9 cellular contexts compared by ENCODE assay signal in the genomic region with DNA sequence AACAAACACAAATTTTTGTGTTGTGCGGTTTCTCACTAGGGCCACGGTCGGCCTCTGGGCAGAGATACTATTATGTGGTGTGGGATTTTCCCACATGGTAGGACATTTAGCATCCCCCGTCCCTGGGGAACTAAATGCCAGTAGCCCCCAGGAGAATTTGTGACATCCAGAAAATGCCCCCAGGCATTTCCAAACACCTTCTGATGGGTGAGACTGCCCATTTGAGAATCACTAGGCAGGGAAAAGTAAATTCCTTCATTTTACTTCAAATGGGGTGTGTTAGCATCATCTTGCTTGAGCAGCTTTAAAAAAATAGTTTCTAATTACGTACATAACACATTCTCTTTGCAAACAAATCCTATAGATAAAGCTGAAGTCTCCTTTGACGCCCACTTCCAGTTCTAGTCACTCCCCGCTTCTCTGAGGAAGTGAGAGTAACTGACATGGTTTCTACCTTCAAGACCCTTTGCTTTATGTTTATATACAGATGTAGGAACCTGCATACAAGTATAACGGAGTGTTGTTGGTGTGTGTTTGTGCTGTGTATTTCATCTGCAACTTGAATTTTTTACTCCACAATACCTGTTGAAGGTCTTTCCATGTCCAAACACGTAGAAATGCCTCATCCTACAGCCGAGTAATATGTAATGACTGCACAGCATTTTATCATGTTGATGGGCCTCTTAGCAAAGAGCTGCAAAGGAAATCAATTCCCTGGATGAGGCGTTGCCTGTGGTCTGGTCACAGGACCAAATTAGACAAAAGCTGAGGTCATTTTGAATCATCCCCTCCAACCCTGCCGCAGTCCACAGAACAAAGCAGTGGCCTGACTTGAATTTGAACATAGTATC. TPM values are rescaled to one million over a fixed set of nuclear protein-coding genes. Genes with fewer than 3 reads are reported as not detected.
A peak's percentile ranks its signal among the peaks of the same experiment; 100 is the strongest.
DNase-seq lines count a peak whose midpoint lies in the region; ATAC-seq, FAIRE-seq and TF ChIP-seq lines count a peak whose summit lies in the region.
"Had no signal": no experiment of that assay in that cellular context is flagged by ENCODE, and none has a peak within 500 bp of the region (broad histone marks: within the 10 kb centered on the region; RNA-seq: fewer than 3 reads in every experiment).

No MANE protein-coding gene starts in this region.

- intact Hi-C loops in left colon (cut with DNase I, micrococcal nuclease) = no loop called here

- H3K4me1 Mint-ChIP-seq in activated T-cell treated with anti-CD3 and anti-CD28 coated beads, Interleukin-2, amount 50 U/mL, for 72 hours (ENCODE audit: low read depth) = no peaks in the 10 kb centered on the region

- peak in 1 of 2 experiments; percentile 54; a peak in 1 of 5 replicates for TF ChIP-seq EP300 in A549 (IDR thresholded peaks at IDR 0.05)

- DNase-seq in A549 (ENCODE audit: low read depth in 1 of 2, low spot score in 1 of 2) (peak in 1 of 2 experiments; percentile 65), SJSA1 (ENCODE audit: low read depth in 1 of 2, low spot score in 2 of 2) (peak; percentile 68 to 76), medulla oblongata (ENCODE audit: extremely low spot score) (peak; percentile 18), iPS-NIHi7 (ENCODE audit: extremely low spot score) (no peak), left colon (no peak)
- DNase-seq in activated T-cell treated with anti-CD3 and anti-CD28 coated beads, Interleukin-2, amount 50 U/mL, for 72 hours = no peak
- DNase-seq: CD4-positive, CD25-positive, alpha-beta regulatory T cell had no signal

- no peak for TF ChIP-seq CTCF in A549 (IDR thresholded peaks at IDR 0.05)

- no peak for TF ChIP-seq POLR2A in A549 (IDR thresholded peaks at IDR 0.05; ENCODE audit: low read length)

- H3K4me3 Mint-ChIP-seq in activated T-cell treated with anti-CD3 and anti-CD28 coated beads, Interleukin-2, amount 50 U/mL, for 72 hours = no peak overlapping the region
- H3K4me3 Mint-ChIP-seq: CD4-positive, CD25-positive, alpha-beta regulatory T cell had no signal

- H3K4me1 ChIP-seq in A549 (peaks cover 50% of the 10 kb centered on the region), SJSA1 (replicated peaks) (peaks cover 56% of the 10 kb centered on the region)

- no peak for FAIRE-seq in A549 (lab: Jason Lieb, UNC)

- no peaks in the 10 kb centered on the region for H3K36me3 ChIP-seq in SJSA1

- no peaks in the 10 kb centered on the region for H3K27me3 ChIP-seq in SJSA1 (replicated peaks)

- H3K4me3 ChIP-seq in A549 (no peak overlapping the region), SJSA1 (no peak overlapping the region)

- H3K9me3 Mint-ChIP-seq in activated T-cell treated with anti-CD3 and anti-CD28 coated beads, Interleukin-2, amount 50 U/mL, for 72 hours = peaks cover 0 to 2% of the 10 kb centered on the region in 2 donors

- 67% methylated on average over 12 of the region's 12 CpGs for WGBS in A549 (ENCODE audit: missing lambda C conversion rate)

- H3K27ac ChIP-seq in A549 (peak overlapping the region; percentile 91 to 94), SJSA1 (peak overlapping the region; percentile 49)

- peak overlapping the region; percentile 26 for H3K4me2 ChIP-seq in A549

- H3K36me3 Mint-ChIP-seq in activated T-cell treated with anti-CD3 and anti-CD28 coated beads, Interleukin-2, amount 50 U/mL, for 72 hours (ENCODE audit: insufficient read depth in 2 of 2) = no peaks in the 10 kb centered on the region
- H3K36me3 Mint-ChIP-seq: CD4-positive, CD25-positive, alpha-beta regulatory T cell had no signal

- ATAC-seq in A549 (peak; percentile 66 to 82; a peak in 5 of 6 replicates), GM19324 (IDR thresholded peaks at IDR 0.05; ENCODE audit: low FRiP score, unreplicated experiment) (peak; percentile 88), HG03139 (IDR thresholded peaks at IDR 0.05; ENCODE audit: unreplicated experiment) (peak; percentile 82), left colon (no peak)
- no peak for ATAC-seq in activated T-cell treated with anti-CD3 and anti-CD28 coated beads, Interleukin-2, amount 50 U/mL, for 72 hours (replicated peaks in 1 of 2)

- CTCF ChIA-PET in A549 (lab: Yijun Ruan, JAX) = interaction anchor here (0.9 to 18.2 kb wide), 9 partner anchors 9 to 123 kb away, joined by 3 to 217 read pairs (median 5); no protein-coding TSS in a partner anchor

- H3K9me3 ChIP-seq in A549 (peaks cover 4% of the 10 kb centered on the region; the same call in 1 of the 3 replicates), SJSA1 (replicated peaks) (no peaks in the 10 kb centered on the region)

- POLR2A ChIA-PET in A549 (lab: Yijun Ruan, JAX) = interaction anchor here (0.7 to 2.3 kb wide), 2 partner anchors 25 to 402 kb away, joined by 3 to 7 read pairs; no protein-coding TSS in a partner anchor

- no peak for TF ChIP-seq RAD21 in A549 (conservative IDR thresholded peaks at IDR 0.05 in 1 of 2, IDR thresholded peaks at IDR 0.05 in 1 of 2)

- no peaks in the 10 kb centered on the region for H3K27me3 Mint-ChIP-seq in activated T-cell treated with anti-CD3 and anti-CD28 coated beads, Interleukin-2, amount 50 U/mL, for 72 hours (ENCODE audit: low read depth)

- no peak overlapping the region for H3K27ac Mint-ChIP-seq in activated T-cell treated with anti-CD3 and anti-CD28 coated beads, Interleukin-2, amount 50 U/mL, for 72 hours
- H3K27ac Mint-ChIP-seq: CD4-positive, CD25-positive, alpha-beta regulatory T cell had no signal

TF ChIP-seq in A549, 52 proteins besides CTCF, POLR2A, EP300 and RAD21:
- TF ChIP-seq GATA3 (IDR thresholded peaks at IDR 0.05; ENCODE audit: borderline replicate concordance) (no peak), JUN (IDR thresholded peaks at IDR 0.05) (peak in 1 of 2 experiments; percentile 14; a peak in 1 of 5 replicates), E2F6 (IDR thresholded peaks at IDR 0.05; ENCODE audit: borderline replicate concordance, low read depth) (no peak), FOSL2 (IDR thresholded peaks at IDR 0.05) (no peak), FOSL2 (CRISPR knock-in tag; IDR thresholded peaks at IDR 0.05) (peak; percentile 50)

RNA-seq across cellular contexts. Expression of gene ZBTB38, which starts 31.4 kb away (rescaled TPM):
- polyA plus RNA-seq in A549 (2011; rRNA removed) (110 and 141 TPM in 2 replicates), A549 (2017; fragmentation: RNase III; extraction: RNeasy Plus Mini Kit Qiagen cat#74134 plus additional on column Dnase treatment) (70.5 to 80.7 TPM (median 72.0 TPM) in 3 replicates)
- polyA plus RNA-seq in A549 (2012; cell fraction: cytosol; rRNA removed) = 17.2 and 20.9 TPM in 2 replicates
- 16.5 and 23.0 TPM in 2 replicates for polyA plus RNA-seq in A549 (2012; cell fraction: nucleus; rRNA removed)
- 205 and 220 TPM in 2 replicates for polyA minus RNA-seq in A549 (2011; rRNA and poly(A)+ RNA removed)
- total RNA-seq in SJSA1 (2014; rRNA removed; shearing (Covaris generic)) = 52.1 and 75.7 TPM in 2 replicates
- 10 to 100 TPM; 50.7 to 82.9 TPM for total RNA-seq in activated T-cell treated with anti-CD3 and anti-CD28 coated beads, Interleukin-2, amount 50 U/mL, for 72 hours
- 100 to 1,000 TPM; 120 to 143 TPM for total RNA-seq in left colon

Comparison
In these comparisons a context has a peak if more than half of its experiments do, and no peak if none do; other contexts are left out.
1. ATAC-seq: peak in A549 (2 of 2), GM19324 (single experiment) and HG03139 (single experiment); none in activated T-cell treated with anti-CD3 and anti-CD28 coated beads, Interleukin-2, amount 50 U/mL, for 72 hours (0 of 2) and left colon (single experiment).
2. DNase-seq: peak in SJSA1 (2 of 2) and medulla oblongata (single experiment); none in activated T-cell treated with anti-CD3 and anti-CD28 coated beads, Interleukin-2, amount 50 U/mL, for 72 hours (0 of 2), iPS-NIHi7 (single experiment) and left colon (0 of 2).